25 cellular contexts compared by ENCODE assay signal in genomic region chr11:56855217-56855616, GRCh38.
"Had no signal": no experiment of that assay in that cellular context is flagged by ENCODE, and none has a peak within 500 bp of the region (broad histone marks: within the 10 kb centered on the region; RNA-seq: fewer than 3 reads in every experiment).

No MANE protein-coding gene starts in this region.

- DNase-seq: effector memory CD4-positive, alpha-beta T cell; glutamatergic neuron; islet precursor cell; left ventricle myocardium inferior; lower lobe of right lung; naive B cell; occipital lobe; psoas muscle; retina; right lobe of liver; spleen; stimulated activated CD4-positive, alpha-beta T cell treated with anti-CD3 and anti-CD28 coated beads, Interleukin-15, amount 100 ng/mL, for 24 hours; stimulated activated CD4-positive, alpha-beta T cell treated with anti-CD3 and anti-CD28 coated beads, Interleukin-1b, Interleukin-23, amount 100 ng/mL, for 48 hours; stimulated activated CD4-positive, alpha-beta T cell treated with anti-CD3 and anti-CD28 coated beads, Interleukin-4, amount 100 ng/mL, for 24 hours; testis had no signal

- H3K9me3 ChIP-seq: esophagus muscularis mucosa, gastroesophageal sphincter, lower lobe of right lung, psoas muscle, right lobe of liver, testis, tibial nerve had no signal

- H3K4me3 Mint-ChIP-seq: memory B cell; mesothelial cell of epicardium; naive B cell; nephron; stimulated activated memory B cell treated with anti-CD40 and anti-IgM and Interleukin-4, amounts not matched to agents 10 μg/mL and 1 μg/mL and 100 μg/mL, for 72 hours; stimulated activated naive CD8-positive, alpha-beta T cell treated with anti-CD3 and anti-CD28 coated beads, Interleukin-15, Interleukin-2, amounts not matched to agents 100 ng/mL and 50 ng/mL, for 24 hours had no signal

- H3K9me3 Mint-ChIP-seq: nephron; stimulated activated naive CD8-positive, alpha-beta T cell treated with anti-CD3 and anti-CD28 coated beads, Interleukin-15, Interleukin-2, amounts not matched to agents 100 ng/mL and 50 ng/mL, for 24 hours had no signal

- H3K36me3 Mint-ChIP-seq: memory B cell; mesothelial cell of epicardium; naive B cell; stimulated activated memory B cell treated with anti-CD40 and anti-IgM and Interleukin-4, amounts not matched to agents 10 μg/mL and 1 μg/mL and 100 μg/mL, for 72 hours had no signal

- H3K4me1 Mint-ChIP-seq: memory B cell; mesothelial cell of epicardium; naive B cell; nephron; stimulated activated memory B cell treated with anti-CD40 and anti-IgM and Interleukin-4, amounts not matched to agents 10 μg/mL and 1 μg/mL and 100 μg/mL, for 72 hours had no signal

- H3K4me3 ChIP-seq: esophagus muscularis mucosa, gastroesophageal sphincter, left ventricle myocardium inferior, lower lobe of right lung, psoas muscle, right lobe of liver, spleen, testis, tibial nerve had no signal

- H3K27ac ChIP-seq: epithelial cell of prostate, esophagus muscularis mucosa, gastroesophageal sphincter, left ventricle myocardium inferior, lower lobe of right lung, psoas muscle, right lobe of liver, spleen, testis, tibial nerve had no signal

- H3K27me3 ChIP-seq: esophagus muscularis mucosa, gastroesophageal sphincter, right lobe of liver, spleen, testis, tibial nerve had no signal

- H3K4me1 ChIP-seq: esophagus muscularis mucosa, gastroesophageal sphincter, left ventricle myocardium inferior, lower lobe of right lung, psoas muscle, right lobe of liver, spleen, testis, tibial nerve had no signal

- H3K36me3 ChIP-seq: esophagus muscularis mucosa, gastroesophageal sphincter, left ventricle myocardium inferior, lower lobe of right lung, right lobe of liver, spleen, tibial nerve had no signal

- FAIRE-seq: endometrium had no signal

- ATAC-seq: gastroesophageal sphincter; lower lobe of right lung; psoas muscle; right lobe of liver; stimulated activated memory B cell treated with anti-CD40 and anti-IgM and Interleukin-4, amounts not matched to agents 10 μg/mL and 1 μg/mL and 100 μg/mL, for 72 hours had no signal

- H3K27ac Mint-ChIP-seq: memory B cell; mesothelial cell of epicardium; naive B cell; nephron; stimulated activated memory B cell treated with anti-CD40 and anti-IgM and Interleukin-4, amounts not matched to agents 10 μg/mL and 1 μg/mL and 100 μg/mL, for 72 hours; stimulated activated naive CD8-positive, alpha-beta T cell treated with anti-CD3 and anti-CD28 coated beads, Interleukin-15, Interleukin-2, amounts not matched to agents 100 ng/mL and 50 ng/mL, for 24 hours had no signal

- H3K27me3 Mint-ChIP-seq: memory B cell; naive B cell; stimulated activated memory B cell treated with anti-CD40 and anti-IgM and Interleukin-4, amounts not matched to agents 10 μg/mL and 1 μg/mL and 100 μg/mL, for 72 hours; stimulated activated naive CD8-positive, alpha-beta T cell treated with anti-CD3 and anti-CD28 coated beads, Interleukin-15, Interleukin-2, amounts not matched to agents 100 ng/mL and 50 ng/mL, for 24 hours had no signal
